24 cellular contexts compared by ENCODE assay signal in genomic region chr7:2627258-2628136, GRCh38. TPM values are rescaled to one million over a fixed set of nuclear protein-coding genes. Genes with fewer than 3 reads are reported as not detected.
A peak's percentile ranks its signal among the peaks of the same experiment; 100 is the strongest.
DNase-seq lines count a peak whose midpoint lies in the region; ATAC-seq and TF ChIP-seq lines count a peak whose summit lies in the region.
"Had no signal": no experiment of that assay in that cellular context is flagged by ENCODE, and none has a peak within 500 bp of the region (broad histone marks: within the 10 kb centered on the region; RNA-seq: fewer than 3 reads in every experiment).

No MANE protein-coding gene starts in this region.

- H3K36me3 Mint-ChIP-seq in endothelial cell (ENCODE audit: low read depth, unreplicated experiment) = no peaks in the 10 kb centered on the region
- no peaks in the 10 kb centered on the region for H3K36me3 Mint-ChIP-seq in neural crest cell (ENCODE audit: low read depth)
- H3K36me3 Mint-ChIP-seq: activated CD8-positive, alpha-beta memory T cell treated with anti-CD3 and anti-CD28 coated beads, Interleukin-2, amount 10 ng/mL, durations not matched to agents 7 days and 5 days; activated naive CD8-positive, alpha-beta T cell; mesothelial cell of epicardium; T-cell had no signal

- DNase-seq in right cardiac atrium (no peak), Right ventricle myocardium superior (no peak), endothelial cell (ENCODE audit: low spot score) (no peak), neural crest cell (ENCODE audit: low read depth, low spot score) (no peak), vagina (ENCODE audit: extremely low spot score in 2 of 2) (no peak), NCI-H526 (lab: John Stamatoyannopoulos, UW) (no peak), cerebellum (ENCODE audit: low spot score) (no peak)
- DNase-seq: activated CD4-positive, alpha-beta T cell treated with anti-CD3 and anti-CD28 coated beads for 36 hours; activated CD8-positive, alpha-beta memory T cell treated with anti-CD3 and anti-CD28 coated beads, Interleukin-2, amount 10 ng/mL, durations not matched to agents 7 days and 5 days; gastrocnemius medialis; NCI-H1417 treated with DMSO at 0.1 percent for 48 hours; NCI-H526 treated with DMSO at 0.1 percent for 48 hours; psoas muscle; SHP77 treated with DMSO at 0.1 percent for 48 hours; spleen; stimulated activated CD4-positive, alpha-beta T cell treated with anti-CD3 and anti-CD28 coated beads, Interleukin-4, amount 100 ng/mL, for 4 hours; T-cell had no signal

- ATAC-seq in right cardiac atrium = no peak
- ATAC-seq in Right ventricle myocardium superior (ENCODE audit: poor library complexity) = no peak
- ATAC-seq in HG02759 (IDR thresholded peaks at IDR 0.05; ENCODE audit: unreplicated experiment) = no peak
- ATAC-seq: activated CD4-positive, alpha-beta T cell treated with anti-CD3 and anti-CD28 coated beads for 36 hours; activated CD8-positive, alpha-beta memory T cell treated with anti-CD3 and anti-CD28 coated beads, Interleukin-2, amount 10 ng/mL, durations not matched to agents 7 days and 5 days; activated T-helper 17 cell treated with anti-CD3 and anti-CD28 coated beads, Interleukin-2, amount 50 U/mL, for 72 hours; gastrocnemius medialis; HCT116; psoas muscle; T-cell had no signal

- intact Hi-C loops in right cardiac atrium (cut with DNase I) (no loop called here), Right ventricle myocardium superior (cut with DNase I) (no loop called here), vagina (cut with DNase I) (no loop called here)

- H3K27ac ChIP-seq in right cardiac atrium (ENCODE audit: low read length) (peak overlapping the region; percentile 45), vagina (peak overlapping the region; percentile 26)
- H3K27ac ChIP-seq: BLaER1, psoas muscle had no signal

- H3K4me3 ChIP-seq in right cardiac atrium (ENCODE audit: low read length) (no peak overlapping the region), vagina (no peak overlapping the region)
- H3K4me3 ChIP-seq: BLaER1, gastrocnemius medialis, psoas muscle, spleen had no signal

- WGBS in right cardiac atrium = 84% methylated on average over 9 of the region's 9 CpGs

- TF ChIP-seq CTCF in endothelial cell (IDR thresholded peaks at IDR 0.05; ENCODE audit: unreplicated experiment) = no peak
- TF ChIP-seq CTCF in neural crest cell (conservative IDR thresholded peaks at IDR 0.05) = no peak
- TF ChIP-seq CTCF in vagina (IDR thresholded peaks at IDR 0.05) = no peak

- no peaks in the 10 kb centered on the region for H3K9me3 ChIP-seq in right cardiac atrium (ENCODE audit: control insufficient read depth, low read length)
- H3K9me3 ChIP-seq in vagina = no peaks in the 10 kb centered on the region
- H3K9me3 ChIP-seq: BLaER1, gastrocnemius medialis, psoas muscle, spleen had no signal

- H3K27me3 ChIP-seq in right cardiac atrium (ENCODE audit: control insufficient read depth, insufficient read depth) (no peaks in the 10 kb centered on the region), vagina (no peaks in the 10 kb centered on the region)
- H3K27me3 ChIP-seq: BLaER1, gastrocnemius medialis, spleen had no signal

- H3K27ac Mint-ChIP-seq in endothelial cell (ENCODE audit: unreplicated experiment) = peak overlapping the region; percentile 22
- no peak overlapping the region for H3K27ac Mint-ChIP-seq in neural crest cell (ENCODE audit: unreplicated experiment)
- H3K27ac Mint-ChIP-seq: activated CD4-positive, alpha-beta T cell treated with anti-CD3 and anti-CD28 coated beads for 36 hours; activated CD8-positive, alpha-beta memory T cell treated with anti-CD3 and anti-CD28 coated beads, Interleukin-2, amount 10 ng/mL, durations not matched to agents 7 days and 5 days; activated naive CD8-positive, alpha-beta T cell; activated T-helper 17 cell treated with anti-CD3 and anti-CD28 coated beads, Interleukin-2, amount 50 U/mL, for 72 hours; dendritic cell treated with granulocyte-macrophage colony-stimulating factor and Interleukin-4, amounts not matched to agents 40 ng/mL and 50 ng/mL, for 4 days; T-cell had no signal

- H3K27me3 Mint-ChIP-seq in endothelial cell (ENCODE audit: unreplicated experiment) (peaks cover 5% of the 10 kb centered on the region), neural crest cell (ENCODE audit: low read depth) (no peaks in the 10 kb centered on the region)
- H3K27me3 Mint-ChIP-seq: activated naive CD8-positive, alpha-beta T cell; activated T-helper 17 cell treated with anti-CD3 and anti-CD28 coated beads, Interleukin-2, amount 50 U/mL, for 72 hours; T-cell had no signal

- H3K4me1 ChIP-seq in right cardiac atrium (ENCODE audit: control insufficient read depth, insufficient read depth, low read length) (peaks cover 2% of the 10 kb centered on the region), vagina (peaks cover 36% of the 10 kb centered on the region)

- H3K9me3 Mint-ChIP-seq in endothelial cell (ENCODE audit: unreplicated experiment) (no peaks in the 10 kb centered on the region), neural crest cell (no peaks in the 10 kb centered on the region)
- H3K9me3 Mint-ChIP-seq: activated T-helper 17 cell treated with anti-CD3 and anti-CD28 coated beads, Interleukin-2, amount 50 U/mL, for 72 hours; dendritic cell treated with granulocyte-macrophage colony-stimulating factor and Interleukin-4, amounts not matched to agents 40 ng/mL and 50 ng/mL, for 4 days; mesothelial cell of epicardium; T-cell had no signal

- peaks cover 4% of the 10 kb centered on the region for H3K4me1 Mint-ChIP-seq in endothelial cell (ENCODE audit: unreplicated experiment)
- peaks cover 18% of the 10 kb centered on the region for H3K4me1 Mint-ChIP-seq in neural crest cell
- H3K4me1 Mint-ChIP-seq: activated T-helper 17 cell treated with anti-CD3 and anti-CD28 coated beads, Interleukin-2, amount 50 U/mL, for 72 hours had no signal

- TF ChIP-seq POLR2A in vagina (IDR thresholded peaks at IDR 0.05) = no peak

- no peak overlapping the region for H3K4me3 Mint-ChIP-seq in endothelial cell (ENCODE audit: unreplicated experiment)
- H3K4me3 Mint-ChIP-seq in neural crest cell = peak overlapping the region; percentile 62
- H3K4me3 Mint-ChIP-seq: activated CD4-positive, alpha-beta T cell treated with anti-CD3 and anti-CD28 coated beads for 36 hours; activated CD8-positive, alpha-beta memory T cell treated with anti-CD3 and anti-CD28 coated beads, Interleukin-2, amount 10 ng/mL, durations not matched to agents 7 days and 5 days; activated naive CD8-positive, alpha-beta T cell; activated T-helper 17 cell treated with anti-CD3 and anti-CD28 coated beads, Interleukin-2, amount 50 U/mL, for 72 hours; dendritic cell treated with granulocyte-macrophage colony-stimulating factor and Interleukin-4, amounts not matched to agents 40 ng/mL and 50 ng/mL, for 4 days; mesothelial cell of epicardium; T-cell had no signal

- H3K36me3 ChIP-seq in vagina = no peaks in the 10 kb centered on the region
- H3K36me3 ChIP-seq: BLaER1, gastrocnemius medialis, spleen had no signal

RNA-seq across cellular contexts. Expression of gene TTYH3, which starts 4.3 kb away (rescaled TPM):
- total RNA-seq in right cardiac atrium (10 to 100 TPM; 12.4 to 25.0 (median 17.0) TPM), Right ventricle myocardium superior (12.6 TPM), endothelial cell (ENCODE audit: unreplicated experiment) (250 TPM), neural crest cell (225 and 237 TPM in 2 replicates), vagina (33.9 TPM), cerebellum (60.5 TPM)
- polyA plus RNA-seq in right cardiac atrium = 8.1 TPM
